In genomic region chr2:69013837-69014796, GRCh38 we compare ENCODE assay signal across 8 cellular contexts. TPM values are rescaled to one million over a fixed set of nuclear protein-coding genes. Genes with fewer than 3 reads are reported as not detected.
DNase-seq lines count a peak whose midpoint lies in the region; ATAC-seq, FAIRE-seq and TF ChIP-seq lines count a peak whose summit lies in the region.

No MANE protein-coding gene starts in this region.

- no peak for TF ChIP-seq CTCF in NB4 (IDR thresholded peaks at IDR 0.05; ENCODE audit: low read depth, low read length)

- H3K9me3 ChIP-seq in CD8-positive, alpha-beta memory T cell (ENCODE audit: low read length) = no peaks in the 10 kb centered on the region
- no peaks in the 10 kb centered on the region for H3K9me3 ChIP-seq in mononuclear cell (ENCODE audit: low read depth, low read length)

- peaks cover 8% of the 10 kb centered on the region for H3K4me1 ChIP-seq in CD8-positive, alpha-beta memory T cell (ENCODE audit: insufficient read depth, low read length)
- peaks cover 20% of the 10 kb centered on the region for H3K4me1 ChIP-seq in mononuclear cell (ENCODE audit: insufficient read depth, low read length)

- no peak for FAIRE-seq in urothelium cell line (lab: Jason Lieb, UNC)

- DNase-seq in CD8-positive, alpha-beta memory T cell = no peak
- no peak for DNase-seq in NB4 (ENCODE audit: low read depth)
- no peak for DNase-seq in central memory CD8-positive, alpha-beta T cell (ENCODE audit: low spot score in 2 of 2)
- peak; percentile 51 for DNase-seq in urothelium cell line (ENCODE audit: low spot score)
- no peak for DNase-seq in SIG-M5 treated with dmso at 0.1 percent for 504 hours (lab: John Stamatoyannopoulos, UW; ENCODE audit: unreplicated experiment)
- DNase-seq in SW480 (ENCODE audit: low spot score) = no peak

- H3K27me3 Mint-ChIP-seq in CD8-positive, alpha-beta memory T cell = peaks cover 37 to 64% of the 10 kb centered on the region in 2 donors
- peaks cover 84% of the 10 kb centered on the region for H3K27me3 Mint-ChIP-seq in central memory CD8-positive, alpha-beta T cell

- H3K27me3 ChIP-seq in CD8-positive, alpha-beta memory T cell (ENCODE audit: insufficient read depth, low read length, poor library complexity, severe bottlenecking) = peaks cover 20% of the 10 kb centered on the region
- peaks cover 75% of the 10 kb centered on the region for H3K27me3 ChIP-seq in mononuclear cell (ENCODE audit: insufficient read depth, low read length)

- peak overlapping the region; percentile 66 for H3K4me3 ChIP-seq in CD8-positive, alpha-beta memory T cell (ENCODE audit: low read length)
- H3K4me3 ChIP-seq in NB4 (ENCODE audit: low read depth, low read length) = peak overlapping the region; percentile 52
- H3K4me3 ChIP-seq in mononuclear cell (ENCODE audit: low read length) = peak overlapping the region; percentile 40

- H3K27ac ChIP-seq in CD8-positive, alpha-beta memory T cell (ENCODE audit: low read depth, low read length) = no peak overlapping the region

- no peaks in the 10 kb centered on the region for H3K9me3 Mint-ChIP-seq in CD8-positive, alpha-beta memory T cell
- H3K9me3 Mint-ChIP-seq in central memory CD8-positive, alpha-beta T cell = no peaks in the 10 kb centered on the region

- ATAC-seq in central memory CD8-positive, alpha-beta T cell (replicated peaks; ENCODE audit: extremely low read depth, poor library complexity, severe bottlenecking) = no peak
- ATAC-seq in HG03565 (IDR thresholded peaks at IDR 0.05; ENCODE audit: unreplicated experiment) = no peak

- H3K36me3 Mint-ChIP-seq in CD8-positive, alpha-beta memory T cell = no peaks in the 10 kb centered on the region
- peaks cover 5% of the 10 kb centered on the region for H3K36me3 Mint-ChIP-seq in central memory CD8-positive, alpha-beta T cell (ENCODE audit: insufficient read depth)

- peaks cover 13 to 19% (median 17%) of the 10 kb centered on the region in 3 donors for H3K4me1 Mint-ChIP-seq in CD8-positive, alpha-beta memory T cell
- H3K4me1 Mint-ChIP-seq in central memory CD8-positive, alpha-beta T cell = peaks cover 19% of the 10 kb centered on the region

- no peaks in the 10 kb centered on the region for H3K36me3 ChIP-seq in CD8-positive, alpha-beta memory T cell (ENCODE audit: insufficient read depth, low read length)

- H3K4me3 Mint-ChIP-seq in CD8-positive, alpha-beta memory T cell = peak overlapping the region; percentile 59 to 83 (median 77)
- H3K4me3 Mint-ChIP-seq in central memory CD8-positive, alpha-beta T cell = peak overlapping the region; percentile 80

- POLR2A ChIA-PET in CD8-positive, alpha-beta memory T cell (lab: Charles Lee) = no interaction called here

- no peak overlapping the region for H3K27ac Mint-ChIP-seq in CD8-positive, alpha-beta memory T cell
- H3K27ac Mint-ChIP-seq in central memory CD8-positive, alpha-beta T cell (ENCODE audit: low read depth) = no peak overlapping the region

- CTCF ChIA-PET in CD8-positive, alpha-beta memory T cell (lab: Charles Lee) = no interaction called here

- no peak for TF ChIP-seq POLR2A in NB4 (IDR thresholded peaks at IDR 0.05; ENCODE audit: extremely low read depth, insufficient read length)

RNA-seq across cellular contexts. Expression of gene ANTXR1, which starts 1.1 kb away (rescaled TPM):
- total RNA-seq in CD8-positive, alpha-beta memory T cell = under 1 TPM; 0.22 to 0.27 TPM
- not detected for polyA plus RNA-seq in CD8-positive, alpha-beta memory T cell
- total RNA-seq in mononuclear cell = under 0.01 TPM

RNA-seq across cellular contexts. Expression of gene GKN1, which starts 39.7 kb away (rescaled TPM):
- total RNA-seq in CD8-positive, alpha-beta memory T cell = not detected
- not detected for polyA plus RNA-seq in CD8-positive, alpha-beta memory T cell
- 0.31 TPM for total RNA-seq in mononuclear cell
